ENCODE assay signal across 16 cellular contexts in the genomic region with DNA sequence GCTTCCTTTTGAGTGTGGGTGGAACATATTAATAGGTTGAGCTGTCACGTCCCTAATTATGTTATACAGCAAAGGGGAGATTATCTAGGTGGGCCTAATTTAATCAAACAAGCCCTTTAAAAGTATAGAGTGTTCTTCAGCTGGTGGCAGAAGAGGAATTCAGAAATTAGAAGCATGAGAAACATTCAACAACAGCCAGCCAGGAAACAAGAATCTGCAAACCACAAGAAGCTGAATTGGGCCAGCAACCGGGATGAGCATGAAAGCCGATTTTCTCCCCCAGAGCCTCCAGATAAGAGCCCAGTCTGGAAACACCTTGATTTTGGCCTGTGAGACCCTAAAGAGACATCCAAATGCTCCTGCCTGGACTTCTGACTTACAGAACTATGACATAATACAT.
A peak's percentile ranks its signal among the peaks of the same experiment; 100 is the strongest.
DNase-seq lines count a peak whose midpoint lies in the region; ATAC-seq and TF ChIP-seq lines count a peak whose summit lies in the region.
"Had no signal": no experiment of that assay in that cellular context is flagged by ENCODE, and none has a peak within 500 bp of the region (broad histone marks: within the 10 kb centered on the region; RNA-seq: fewer than 3 reads in every experiment).

No MANE protein-coding gene starts in this region.

- H3K18ac ChIP-seq in trophoblast cell (ENCODE audit: low read length), result no peak overlapping the region

- no peak for TF ChIP-seq CTCF in choroid plexus epithelial cell (conservative IDR thresholded peaks at IDR 0.05; ENCODE audit: low read depth, low read length)

- no peak overlapping the region for H3K4me3 ChIP-seq in choroid plexus epithelial cell (ENCODE audit: low read depth, low read length)
- no peak overlapping the region for H3K4me3 ChIP-seq in trophoblast cell (ENCODE audit: low read depth, low read length)
- H3K4me3 ChIP-seq: BLaER1, GM23248 had no signal

- no CpG with 5 or more reads among the region's 3 CpGs for WGBS in trophoblast cell (ENCODE audit: extremely low coverage, insufficient coverage, insufficient read length)

- ATAC-seq in GM19455 (IDR thresholded peaks at IDR 0.05; ENCODE audit: unreplicated experiment), result no peak
- ATAC-seq: HCT116 had no signal

- no peaks in the 10 kb centered on the region for H3K27me3 ChIP-seq in trophoblast cell (ENCODE audit: insufficient read depth, low read length)
- H3K27me3 ChIP-seq: BLaER1 had no signal

- no peak overlapping the region for H3K4me2 ChIP-seq in trophoblast cell (ENCODE audit: low read length)
- H3K4me2 ChIP-seq: BLaER1 had no signal

- H4K12ac ChIP-seq in trophoblast cell (ENCODE audit: low read depth, low read length), result no peak overlapping the region

- H3K27ac ChIP-seq in trophoblast cell (ENCODE audit: low read depth, low read length), result no peak overlapping the region
- H3K27ac ChIP-seq: BLaER1, GM23248 had no signal

- H3K4me1 ChIP-seq in trophoblast cell (ENCODE audit: control insufficient read depth in 1 of 2, insufficient read depth in 2 of 2, low read length in 2 of 2), result peaks cover 0 to 2% of the 10 kb centered on the region in 2 experiments
- H3K4me1 ChIP-seq: BLaER1, Caco-2 had no signal

- no peak overlapping the region for H2BK12ac ChIP-seq in trophoblast cell (ENCODE audit: low read length)

- no peak overlapping the region for H3K9ac ChIP-seq in trophoblast cell (ENCODE audit: low read length)
- H3K9ac ChIP-seq: BLaER1, GM23248 had no signal

- DNase-seq in AG20443 (ENCODE audit: low spot score), result peak; percentile 40
- peak; percentile 9 for DNase-seq in amniotic epithelial cell (ENCODE audit: low read depth)
- peak; percentile 23 for DNase-seq in choroid plexus epithelial cell (ENCODE audit: low read depth)
- peak; percentile 15 to 47 for DNase-seq in trophoblast cell
- DNase-seq in NCI-H1092 treated with DMSO at 0.1 percent for 48 hours (lab: John Stamatoyannopoulos, UW), result no peak
- DNase-seq in activated T-cell treated with anti-CD3 and anti-CD28 coated beads for 4 hours, result no peak
- no peak for DNase-seq in posterior vena cava (ENCODE audit: low spot score)
- DNase-seq: ACHN; Caco-2; CD8-positive, alpha-beta memory T cell; DND-41; GF-D8; GM23248 had no signal

- no peak overlapping the region for H3K23ac ChIP-seq in trophoblast cell (ENCODE audit: low read length)

- no peaks in the 10 kb centered on the region for H3K79me2 ChIP-seq in trophoblast cell (ENCODE audit: control insufficient read depth, insufficient read depth, low read length, poor library complexity)

- no peak overlapping the region for H4K91ac ChIP-seq in trophoblast cell (ENCODE audit: low read depth, low read length)

- no peak overlapping the region for H2BK5ac ChIP-seq in trophoblast cell (ENCODE audit: low read depth, low read length, poor library complexity)

- intact Hi-C loops in posterior vena cava (cut with DNase I), result loop anchor here in 1 of 2 donors (10.0 kb wide), 1 partner anchor 417 kb away; no protein-coding TSS in a partner anchor

- no peak overlapping the region for H2AK5ac ChIP-seq in trophoblast cell (ENCODE audit: low read length)

- H4K8ac ChIP-seq in trophoblast cell (ENCODE audit: low read depth, low read length), result no peak overlapping the region

- H3K9me3 ChIP-seq in trophoblast cell (ENCODE audit: insufficient read depth, low read depth, low read length), result no peaks in the 10 kb centered on the region
- H3K9me3 ChIP-seq: BLaER1 had no signal

- no peaks in the 10 kb centered on the region for H3K36me3 ChIP-seq in trophoblast cell (ENCODE audit: control insufficient read depth in 1 of 2, insufficient read depth in 2 of 2, low read length in 2 of 2)
- H3K36me3 ChIP-seq: BLaER1 had no signal

- H3K4ac ChIP-seq in trophoblast cell (ENCODE audit: low read depth, low read length), result no peak overlapping the region

- no peak overlapping the region for H3K14ac ChIP-seq in trophoblast cell (ENCODE audit: low read length)

- H3K79me1 ChIP-seq in trophoblast cell (ENCODE audit: low read length), result no peaks in the 10 kb centered on the region

- H2BK120ac ChIP-seq in trophoblast cell (ENCODE audit: insufficient read depth, low read length, poor library complexity), result no peak overlapping the region

- H2AFZ ChIP-seq in trophoblast cell (ENCODE audit: insufficient read depth, low read length, poor library complexity), result no peak overlapping the region
- H2AFZ ChIP-seq: GM23248 had no signal

Comparison
In these comparisons a context has a peak if more than half of its experiments do, and no peak if none do; other contexts are left out.
1. DNase-seq: peak in AG20443 (single experiment), amniotic epithelial cell (single experiment), choroid plexus epithelial cell (single experiment) and trophoblast cell (2 of 2); none in NCI-H1092 treated with DMSO at 0.1 percent for 48 hours (single experiment), activated T-cell treated with anti-CD3 and anti-CD28 coated beads for 4 hours (single experiment) and posterior vena cava (single experiment).